10 cellular contexts compared by ENCODE assay signal in genomic region chr16:88633684-88634140, GRCh38. TPM values are rescaled to one million over a fixed set of nuclear protein-coding genes. Genes with fewer than 3 reads are reported as not detected.
DNase-seq lines count a peak whose midpoint lies in the region; ATAC-seq lines count a peak whose summit lies in the region.
"Had no signal": no experiment of that assay in that cellular context is flagged by ENCODE, and none has a peak within 500 bp of the region (broad histone marks: within the 10 kb centered on the region; RNA-seq: fewer than 3 reads in every experiment).

No MANE protein-coding gene starts in this region.

- peaks cover 16% of the 10 kb centered on the region for H3K36me3 Mint-ChIP-seq in activated CD4-positive, alpha-beta memory T cell treated with anti-CD3 and anti-CD28 coated beads for 36 hours

- no peak overlapping the region for H2BK5ac ChIP-seq in trophoblast cell (ENCODE audit: low read depth, low read length, poor library complexity)

- intact Hi-C loops in activated CD4-positive, alpha-beta memory T cell treated with anti-CD3 and anti-CD28 coated beads for 36 hours (cut with micrococcal nuclease), result loop anchor here (5.0 to 10.0 kb wide), 2 partner anchors 41 to 51 kb away; partner anchors contain the start of gene SNAI3
- intact Hi-C loops in posterior cingulate gyrus (cut with DNase I), result loop anchor here (10.0 kb wide), 1 partner anchor 541 kb away; the partner anchor contains the start of gene CDH15

- H2AK5ac ChIP-seq in trophoblast cell (ENCODE audit: low read length), result no peak overlapping the region

- H3K23ac ChIP-seq in trophoblast cell (ENCODE audit: low read length), result no peak overlapping the region

- POLR2A ChIA-PET in activated CD4-positive, alpha-beta memory T cell treated with anti-CD3 and anti-CD28 coated beads for 36 hours (lab: Charles Lee), result interaction anchor here (0.9 to 1.5 kb wide), 4 partner anchors 16 to 175 kb away, joined by 3 to 6 read pairs (median 4); partner anchors contain the start of gene ZC3H18

- peak overlapping the region; percentile 85 for H2BK120ac ChIP-seq in trophoblast cell (ENCODE audit: insufficient read depth, low read length, poor library complexity)

- peaks cover 17% of the 10 kb centered on the region for H3K79me1 ChIP-seq in trophoblast cell (ENCODE audit: low read length)

- no CpG with 5 or more reads among the region's 23 CpGs for WGBS in trophoblast cell (ENCODE audit: extremely low coverage, insufficient coverage, insufficient read length)

- H4K8ac ChIP-seq in trophoblast cell (ENCODE audit: low read depth, low read length), result peak overlapping the region; percentile 83

- H3K14ac ChIP-seq in trophoblast cell (ENCODE audit: low read length), result peak overlapping the region; percentile 76

- peak overlapping the region; percentile 49 to 76 (median 60) for H3K4me3 ChIP-seq in BLaER1 treated with 17β-estradiol and CSF1 and Interleukin-3, amounts not matched to agents 10 nM and 100 nM
- H3K4me3 ChIP-seq in trophoblast cell (ENCODE audit: low read depth, low read length), result no peak overlapping the region
- H3K4me3 ChIP-seq: ovary had no signal

- H3K79me2 ChIP-seq in trophoblast cell (ENCODE audit: control insufficient read depth, insufficient read depth, low read length, poor library complexity), result no peaks in the 10 kb centered on the region

- ATAC-seq in HG03457 (IDR thresholded peaks at IDR 0.05; ENCODE audit: unreplicated experiment), result peak; percentile 24
- ATAC-seq in esophagus mucosa, result peak; percentile 42

- peaks cover 4 to 81% (median 46%) of the 10 kb centered on the region in 11 experiments; a peak in 19 of 22 replicates for H4K20me1 ChIP-seq in BLaER1 treated with 17β-estradiol and CSF1 and Interleukin-3, amounts not matched to agents 10 nM and 100 nM

- peaks cover 24 to 40% (median 37%) of the 10 kb centered on the region in 11 experiments for H3K36me3 ChIP-seq in BLaER1 treated with 17β-estradiol and CSF1 and Interleukin-3, amounts not matched to agents 10 nM and 100 nM
- H3K36me3 ChIP-seq in trophoblast cell (ENCODE audit: control insufficient read depth in 1 of 2, insufficient read depth in 2 of 2, low read length in 2 of 2), result peaks cover 36 to 37% of the 10 kb centered on the region in 2 experiments
- H3K36me3 ChIP-seq: ovary had no signal

- peak overlapping the region; percentile 54 for H3K27ac Mint-ChIP-seq in activated CD4-positive, alpha-beta memory T cell treated with anti-CD3 and anti-CD28 coated beads for 36 hours

- peaks cover 17% of the 10 kb centered on the region for H3K27me3 Mint-ChIP-seq in activated CD4-positive, alpha-beta memory T cell treated with anti-CD3 and anti-CD28 coated beads for 36 hours

- peak overlapping the region; percentile 87 for H4K91ac ChIP-seq in trophoblast cell (ENCODE audit: low read depth, low read length)

- H4K12ac ChIP-seq in trophoblast cell (ENCODE audit: low read depth, low read length), result peak overlapping the region; percentile 81

- H3K4me1 Mint-ChIP-seq in activated CD4-positive, alpha-beta memory T cell treated with anti-CD3 and anti-CD28 coated beads for 36 hours (ENCODE audit: low read depth), result peaks cover 46% of the 10 kb centered on the region

- peak overlapping the region; percentile 61 to 82 (median 80) for H3K9ac ChIP-seq in BLaER1 treated with 17β-estradiol and CSF1 and Interleukin-3, amounts not matched to agents 10 nM and 100 nM
- H3K9ac ChIP-seq in trophoblast cell (ENCODE audit: low read length), result no peak overlapping the region

- H2BK12ac ChIP-seq in trophoblast cell (ENCODE audit: low read length), result no peak overlapping the region

- H3K27me3 ChIP-seq in BLaER1 treated with 17β-estradiol and CSF1 and Interleukin-3, amounts not matched to agents 10 nM and 100 nM, result peaks cover 18 to 39% (median 35%) of the 10 kb centered on the region in 11 experiments
- H3K27me3 ChIP-seq in trophoblast cell (ENCODE audit: insufficient read depth, low read length), result peaks cover 3% of the 10 kb centered on the region
- H3K27me3 ChIP-seq: ovary had no signal

- H3K4ac ChIP-seq in trophoblast cell (ENCODE audit: low read depth, low read length), result no peak overlapping the region

- H3K4me2 ChIP-seq in BLaER1 treated with 17β-estradiol and CSF1 and Interleukin-3, amounts not matched to agents 10 nM and 100 nM, result peak overlapping the region; percentile 90 to 100 (median 96)
- H3K4me2 ChIP-seq in trophoblast cell (ENCODE audit: low read length), result peak overlapping the region; percentile 92

- no peaks in the 10 kb centered on the region for H3K9me3 ChIP-seq in BLaER1 treated with 17β-estradiol and CSF1 and Interleukin-3, amounts not matched to agents 10 nM and 100 nM (replicated peaks in 1 of 11)
- peaks cover 2% of the 10 kb centered on the region for H3K9me3 ChIP-seq in trophoblast cell (ENCODE audit: insufficient read depth, low read depth, low read length)
- H3K9me3 ChIP-seq: ovary had no signal

- H2AFZ ChIP-seq in trophoblast cell (ENCODE audit: insufficient read depth, low read length, poor library complexity), result peak overlapping the region; percentile 74

- H3K4me1 ChIP-seq in BLaER1 treated with 17β-estradiol and CSF1 and Interleukin-3, amounts not matched to agents 10 nM and 100 nM, result peaks cover 75 to 100% (median 95%) of the 10 kb centered on the region in 10 experiments
- peaks cover 19 to 21% of the 10 kb centered on the region in 2 experiments for H3K4me1 ChIP-seq in trophoblast cell (ENCODE audit: control insufficient read depth in 1 of 2, insufficient read depth in 2 of 2, low read length in 2 of 2)

- CTCF ChIA-PET in activated CD4-positive, alpha-beta memory T cell treated with anti-CD3 and anti-CD28 coated beads for 36 hours (lab: Charles Lee), result interaction anchor here (0.6 to 2.8 kb wide), 10 partner anchors 13 to 160 kb away, joined by 3 to 14 read pairs (median 4); no protein-coding TSS in a partner anchor

- peaks cover 3% of the 10 kb centered on the region for H3K9me3 Mint-ChIP-seq in activated CD4-positive, alpha-beta memory T cell treated with anti-CD3 and anti-CD28 coated beads for 36 hours

- peak overlapping the region; percentile 66 for H3K4me3 Mint-ChIP-seq in activated CD4-positive, alpha-beta memory T cell treated with anti-CD3 and anti-CD28 coated beads for 36 hours

- H3K27ac ChIP-seq in BLaER1 treated with 17β-estradiol and CSF1 and Interleukin-3, amounts not matched to agents 10 nM and 100 nM, result peak overlapping the region in 10 of 11 experiments; percentile 69 to 87 (median 84); a peak in 20 of 22 replicates
- H3K27ac ChIP-seq in trophoblast cell (ENCODE audit: low read depth, low read length), result no peak overlapping the region
- H3K27ac ChIP-seq: ovary had no signal

- H3K18ac ChIP-seq in trophoblast cell (ENCODE audit: low read length), result peak overlapping the region; percentile 80

- peak; percentile 58 for DNase-seq in GM19238 (ENCODE audit: insufficient read length, low spot score)
- peak; percentile 78 for DNase-seq in activated CD4-positive, alpha-beta memory T cell treated with anti-CD3 and anti-CD28 coated beads for 36 hours
- DNase-seq in trophoblast cell, result peak; percentile 18 to 54
- no peak for DNase-seq in cerebellar nuclear complex (lab: John Stamatoyannopoulos, UW)
- no peak for DNase-seq in posterior cingulate gyrus

RNA-seq across cellular contexts. Expression of gene IL17C, which starts 4.7 kb away (rescaled TPM):
- under 1 TPM in 1 of 2 experiments, not detected in 1; 0.22 TPM for total RNA-seq in activated CD4-positive, alpha-beta memory T cell treated with anti-CD3 and anti-CD28 coated beads for 36 hours
- not detected for total RNA-seq in esophagus mucosa
- polyA plus RNA-seq in trophoblast cell (2013), result 0.44 and 0.49 TPM in 2 replicates
- total RNA-seq: NCI-H460, ovary had no signal
- polyA plus RNA-seq: ovary had no signal

RNA-seq across cellular contexts. Expression of gene CYBA, which starts 17.1 kb away (rescaled TPM):
- 100 to 1,000 TPM; 262 to 265 TPM for total RNA-seq in activated CD4-positive, alpha-beta memory T cell treated with anti-CD3 and anti-CD28 coated beads for 36 hours
- 66.3 TPM for total RNA-seq in esophagus mucosa
- polyA plus RNA-seq in trophoblast cell (2013), result 218 TPM in 2 replicates

RNA-seq across cellular contexts. Expression of gene MVD, which starts 29.2 kb away (rescaled TPM):
- total RNA-seq in activated CD4-positive, alpha-beta memory T cell treated with anti-CD3 and anti-CD28 coated beads for 36 hours, result 100 to 1,000 TPM; 111 to 113 TPM
- 154 TPM for total RNA-seq in esophagus mucosa
- 102 and 109 TPM in 2 replicates for polyA plus RNA-seq in trophoblast cell (2013)

RNA-seq across cellular contexts. Expression of gene SNAI3, which starts 52.6 kb away (rescaled TPM):
- 1 to 10 TPM; 5.5 to 5.8 TPM for total RNA-seq in activated CD4-positive, alpha-beta memory T cell treated with anti-CD3 and anti-CD28 coated beads for 36 hours
- total RNA-seq in esophagus mucosa, result 0.28 TPM
- 0.27 and 0.31 TPM in 2 replicates for polyA plus RNA-seq in trophoblast cell (2013)
- total RNA-seq: NCI-H460 had no signal

Comparison
In these comparisons a context has a peak if more than half of its experiments do, and no peak if none do; other contexts are left out.
1. DNase-seq: peak in GM19238 (single experiment), activated CD4-positive, alpha-beta memory T cell treated with anti-CD3 and anti-CD28 coated beads for 36 hours (single experiment) and trophoblast cell (2 of 2); none in cerebellar nuclear complex (0 of 2) and posterior cingulate gyrus (0 of 10).